Comparison of ENCODE assay signal across 16 cellular contexts in genomic region chr22:42617155-42617983, GRCh38. TPM values are rescaled to one million over a fixed set of nuclear protein-coding genes. Genes with fewer than 3 reads are reported as not detected.
DNase-seq lines count a peak whose midpoint lies in the region; ATAC-seq and TF ChIP-seq lines count a peak whose summit lies in the region.
"Had no signal": no experiment of that assay in that cellular context is flagged by ENCODE, and none has a peak within 500 bp of the region (broad histone marks: within the 10 kb centered on the region; RNA-seq: fewer than 3 reads in every experiment).

No MANE protein-coding gene starts in this region.

- CTCF ChIA-PET in PC-3 (lab: Charles Lee) = no interaction called here

- no peaks in the 10 kb centered on the region for H3K9me2 ChIP-seq in PC-3 (replicated peaks; ENCODE audit: low read length)

- peaks cover 20% of the 10 kb centered on the region for H3K79me2 ChIP-seq in PC-3 (ENCODE audit: low read length)

- H3K27me3 Mint-ChIP-seq in activated naive CD8-positive, alpha-beta T cell treated with anti-CD3 and anti-CD28 coated beads for 36 hours = peaks cover 8% of the 10 kb centered on the region
- H3K27me3 Mint-ChIP-seq in mesothelial cell of epicardium (ENCODE audit: low read depth) = no peaks in the 10 kb centered on the region

- no peak for TF ChIP-seq CTCF in heart left ventricle (IDR thresholded peaks at IDR 0.05)
- TF ChIP-seq CTCF in mesothelial cell of epicardium (IDR thresholded peaks at IDR 0.05; ENCODE audit: unreplicated experiment) = no peak
- TF ChIP-seq CTCF in upper lobe of left lung (IDR thresholded peaks at IDR 0.05) = no peak
- TF ChIP-seq CTCF in PC-3 (conservative IDR thresholded peaks at IDR 0.05; ENCODE audit: low read depth, low read length) = no peak

- no TSS peak for BruUV-seq in PC-3 (replicated peaks; lab: Mats Ljungman, UMichigan)

- H3K27ac ChIP-seq in heart left ventricle = peak overlapping the region in 7 of 12 donors; percentile 0 to 98 (median 33)
- H3K27ac ChIP-seq in upper lobe of left lung = peak overlapping the region; percentile 11 to 98 (median 46)
- no peak overlapping the region for H3K27ac ChIP-seq in PC-3 (ENCODE audit: low read length)
- H3K27ac ChIP-seq: SK-N-MC had no signal

- TF ChIP-seq POLR2A in heart left ventricle (IDR thresholded peaks at IDR 0.05) (no peak), upper lobe of left lung (IDR thresholded peaks at IDR 0.05) (peak in 1 of 4 donors; percentile 17)

- H2AFZ ChIP-seq in PC-3 (ENCODE audit: low read length) = no peak overlapping the region

- no peak overlapping the region for H3K4me2 ChIP-seq in PC-3 (ENCODE audit: low read length)

- no peak overlapping the region for H3K9ac ChIP-seq in PC-3 (ENCODE audit: low read length)

- no peak overlapping the region for H3K4me3 Mint-ChIP-seq in activated naive CD8-positive, alpha-beta T cell treated with anti-CD3 and anti-CD28 coated beads for 36 hours
- no peak overlapping the region for H3K4me3 Mint-ChIP-seq in mesothelial cell of epicardium
- H3K4me3 Mint-ChIP-seq: stimulated activated naive CD8-positive, alpha-beta T cell treated with anti-CD3 and anti-CD28 coated beads, Interleukin-15, Interleukin-2, amounts not matched to agents 100 ng/mL and 50 ng/mL, for 24 hours had no signal

- H3K9me3 Mint-ChIP-seq in activated naive CD8-positive, alpha-beta T cell treated with anti-CD3 and anti-CD28 coated beads for 36 hours = no peaks in the 10 kb centered on the region
- H3K9me3 Mint-ChIP-seq in mesothelial cell of epicardium = no peaks in the 10 kb centered on the region
- H3K9me3 Mint-ChIP-seq: stimulated activated naive CD8-positive, alpha-beta T cell treated with anti-CD3 and anti-CD28 coated beads, Interleukin-15, Interleukin-2, amounts not matched to agents 100 ng/mL and 50 ng/mL, for 24 hours had no signal

- peaks cover 27% of the 10 kb centered on the region for H3K4me1 Mint-ChIP-seq in activated naive CD8-positive, alpha-beta T cell treated with anti-CD3 and anti-CD28 coated beads for 36 hours
- H3K4me1 Mint-ChIP-seq in mesothelial cell of epicardium = peaks cover 33% of the 10 kb centered on the region

- no peaks in the 10 kb centered on the region for H3F3A ChIP-seq in PC-3 (ENCODE audit: low read length, unreplicated experiment)

- no peak for TF ChIP-seq EP300 in upper lobe of left lung (IDR thresholded peaks at IDR 0.05)

- peaks cover 9 to 51% (median 30%) of the 10 kb centered on the region in 12 donors for H3K4me1 ChIP-seq in heart left ventricle
- H3K4me1 ChIP-seq in upper lobe of left lung = peaks cover 19 to 37% (median 36%) of the 10 kb centered on the region in 4 donors
- peaks cover 22% of the 10 kb centered on the region for H3K4me1 ChIP-seq in PC-3 (ENCODE audit: insufficient read depth, low read length)

- H3K36me3 Mint-ChIP-seq in activated naive CD8-positive, alpha-beta T cell treated with anti-CD3 and anti-CD28 coated beads for 36 hours = peaks cover 15% of the 10 kb centered on the region
- peaks cover 2% of the 10 kb centered on the region for H3K36me3 Mint-ChIP-seq in mesothelial cell of epicardium

- 54 to 67% (median 64%) methylated on average over 20 of the region's 20 CpGs for WGBS in heart left ventricle, 4 donors
- 70 to 75% methylated on average over 20 of the region's 20 CpGs for whole genome bisulfite sequencing in upper lobe of left lung, 2 donors

- H3K36me3 ChIP-seq in heart left ventricle (peaks cover 0 to 25% (median 17%) of the 10 kb centered on the region in 9 donors), upper lobe of left lung (peaks cover 0 to 23% (median 14%) of the 10 kb centered on the region in 4 donors), PC-3 (ENCODE audit: low read depth, low read length) (0 out of 2 replicates have a peak, but pooled peaks cover under 1% of the 10 kb centered on the region)

- intact Hi-C loops in heart left ventricle (cut with DNase I) (loop anchor here in 1 of 10 donors (10.0 kb wide), 1 partner anchor 103 kb away; the partner anchor contains the start of gene RRP7A), Right ventricle myocardium superior (cut with DNase I) (no loop called here), PC-3 (cut with micrococcal nuclease) (no loop called here)

- H3K9me3 ChIP-seq in heart left ventricle = no peaks in the 10 kb centered on the region
- H3K9me3 ChIP-seq in upper lobe of left lung = no peaks in the 10 kb centered on the region
- no peaks in the 10 kb centered on the region for H3K9me3 ChIP-seq in PC-3 (ENCODE audit: low read length)
- H3K9me3 ChIP-seq: BE2C had no signal

- peak overlapping the region; percentile 34 for H3K27ac Mint-ChIP-seq in activated naive CD8-positive, alpha-beta T cell treated with anti-CD3 and anti-CD28 coated beads for 36 hours
- H3K27ac Mint-ChIP-seq in mesothelial cell of epicardium = peak overlapping the region; percentile 43

- DNase-seq in heart left ventricle = no peak
- DNase-seq in Right ventricle myocardium superior = no peak
- DNase-seq in activated naive CD8-positive, alpha-beta T cell treated with anti-CD3 and anti-CD28 coated beads for 36 hours = no peak
- DNase-seq in mesothelial cell of epicardium (ENCODE audit: low spot score in 2 of 2, unreplicated experiment in 2 of 2) = no peak
- DNase-seq in upper lobe of left lung = no peak
- no peak for DNase-seq in Ammon's horn (ENCODE audit: low spot score)
- no peak for DNase-seq in PC-3
- DNase-seq: activated CD8-positive, alpha-beta memory T cell treated with anti-CD3 and anti-CD28 coated beads for 24 hours; BE2C; kidney; MM.1S; NCI-H526; stimulated activated CD4-positive, alpha-beta T cell treated with anti-CD3 and anti-CD28 coated beads, Interleukin-1b, Interleukin-23, amount 100 ng/mL, for 48 hours had no signal

- H3K27me3 ChIP-seq in heart left ventricle (no peaks in the 10 kb centered on the region), upper lobe of left lung (no peaks in the 10 kb centered on the region), PC-3 (ENCODE audit: low read length) (no peaks in the 10 kb centered on the region)
- H3K27me3 ChIP-seq: BE2C had no signal

- POLR2A ChIA-PET in PC-3 (lab: Charles Lee; ENCODE audit: unreplicated experiment) = no interaction called here

- ATAC-seq in heart left ventricle (no peak), Right ventricle myocardium superior (ENCODE audit: poor library complexity) (no peak), upper lobe of left lung (ENCODE audit: low FRiP score in 2 of 2) (no peak), PC-3 (no peak), GM18861 (IDR thresholded peaks at IDR 0.05; ENCODE audit: unreplicated experiment) (no peak)

- peaks cover 9% of the 10 kb centered on the region; the same call in 1 of the 2 replicates for H4K20me1 ChIP-seq in PC-3 (ENCODE audit: low read length)

- H3K4me3 ChIP-seq in heart left ventricle (no peak overlapping the region), upper lobe of left lung (no peak overlapping the region), PC-3 (ENCODE audit: low read length) (no peak overlapping the region)
- H3K4me3 ChIP-seq: SK-N-MC had no signal

RNA-seq across cellular contexts. Expression of gene POLDIP3, which starts 2.7 kb away (rescaled TPM):
- total RNA-seq in heart left ventricle (10 to 100 TPM; 23.5 to 38.4 (median 29.0) TPM), Right ventricle myocardium superior (32.1 TPM), mesothelial cell of epicardium (86.9 to 89.3 TPM (median 87.2 TPM) in 3 replicates), upper lobe of left lung (10 to 100 TPM; 38.0 to 74.5 (median 55.6) TPM), PC-3 (2014; rRNA removed) (32.4 and 47.2 TPM in 2 replicates)
- 10 to 100 TPM; 13.0 to 42.7 TPM for polyA plus RNA-seq in heart left ventricle
- 10 to 100 TPM; 71.7 to 72.0 TPM for total RNA-seq in activated naive CD8-positive, alpha-beta T cell treated with anti-CD3 and anti-CD28 coated beads for 36 hours

RNA-seq across cellular contexts. Expression of gene ATP5MGL, which starts 23.0 kb away (rescaled TPM):
- 1 to 10 TPM in 1 of 9 donors, under 1 TPM in 4, not detected in 4; 0.31 to 1.3 (median 0.53) TPM for total RNA-seq in heart left ventricle
- polyA plus RNA-seq in heart left ventricle = under 1 TPM in 1 of 2 donors, not detected in 1; 0.61 TPM
- 0.38 TPM for total RNA-seq in Right ventricle myocardium superior
- total RNA-seq in activated naive CD8-positive, alpha-beta T cell treated with anti-CD3 and anti-CD28 coated beads for 36 hours = under 1 TPM; 0.37 to 0.56 TPM
- total RNA-seq in mesothelial cell of epicardium = 1.3 to 1.7 TPM (median 1.5 TPM) in 3 replicates
- total RNA-seq in upper lobe of left lung = 1 to 10 TPM in 1 of 6 donors, under 1 TPM in 2, not detected in 3; 0.44 to 1.2 (median 0.78) TPM
- not detected in 2 replicates for total RNA-seq in PC-3 (2014; rRNA removed)

RNA-seq across cellular contexts. Expression of gene CYB5R3, which starts 31.8 kb away (rescaled TPM):
- 100 to 1,000 TPM; 223 to 459 (median 305) TPM for total RNA-seq in heart left ventricle
- polyA plus RNA-seq in heart left ventricle = 100 to 1,000 TPM; 135 to 379 TPM
- 216 TPM for total RNA-seq in Right ventricle myocardium superior
- 10 to 100 TPM; 62.7 to 64.3 TPM for total RNA-seq in activated naive CD8-positive, alpha-beta T cell treated with anti-CD3 and anti-CD28 coated beads for 36 hours
- 94.7 to 102 TPM (median 99.0 TPM) in 3 replicates for total RNA-seq in mesothelial cell of epicardium
- total RNA-seq in upper lobe of left lung = 100 to 1,000 TPM in 5 of 6 donors, 10 to 100 TPM in 1; 79.6 to 265 (median 220) TPM
- 64.2 and 73.3 TPM in 2 replicates for total RNA-seq in PC-3 (2014; rRNA removed)
